Comparison of ENCODE assay signal across 1 cellular context in genomic region chr1:247357062-247357780, GRCh38.
TF ChIP-seq lines count a peak whose summit lies in the region.

No MANE protein-coding gene starts in this region.

TF ChIP-seq in SK-N-SH, 30 proteins besides CTCF, POLR2A, EP300 and RAD21 (continued from another document):
- TF ChIP-seq, protein P1, sequence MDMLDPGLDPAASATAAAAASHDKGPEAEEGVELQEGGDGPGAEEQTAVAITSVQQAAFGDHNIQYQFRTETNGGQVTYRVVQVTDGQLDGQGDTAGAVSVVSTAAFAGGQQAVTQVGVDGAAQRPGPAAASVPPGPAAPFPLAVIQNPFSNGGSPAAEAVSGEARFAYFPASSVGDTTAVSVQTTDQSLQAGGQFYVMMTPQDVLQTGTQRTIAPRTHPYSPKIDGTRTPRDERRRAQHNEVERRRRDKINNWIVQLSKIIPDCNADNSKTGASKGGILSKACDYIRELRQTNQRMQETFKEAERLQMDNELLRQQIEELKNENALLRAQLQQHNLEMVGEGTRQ (IDR thresholded peaks at IDR 0.05; ENCODE audit: borderline replicate concordance, low read depth, low read length) = no peak
- TF ChIP-seq TAF1 (IDR thresholded peaks at IDR 0.05; ENCODE audit: borderline replicate concordance, low read depth, low read length) (no peak), MXI1 (IDR thresholded peaks at IDR 0.05; ENCODE audit: low read depth, low read length) (no peak), YY1 (IDR thresholded peaks at IDR 0.05; ENCODE audit: low read depth) (no peak), RCOR1 (IDR thresholded peaks at IDR 0.05; ENCODE audit: low read length) (no peak), GABPA (IDR thresholded peaks at IDR 0.05; ENCODE audit: low read depth) (no peak), MEF2A (IDR thresholded peaks at IDR 0.05; ENCODE audit: borderline replicate concordance, low read depth) (no peak), TEAD4 (IDR thresholded peaks at IDR 0.05; ENCODE audit: borderline replicate concordance, insufficient read depth) (no peak), FOXJ3 (CRISPR knock-in tag; IDR thresholded peaks at IDR 0.05) (no peak), SMC3 (IDR thresholded peaks at IDR 0.05; ENCODE audit: low read depth, low read length) (no peak), FOSL2 (IDR thresholded peaks at IDR 0.05; ENCODE audit: borderline replicate concordance, low read depth) (no peak)
- TF ChIP-seq, protein P2, sequence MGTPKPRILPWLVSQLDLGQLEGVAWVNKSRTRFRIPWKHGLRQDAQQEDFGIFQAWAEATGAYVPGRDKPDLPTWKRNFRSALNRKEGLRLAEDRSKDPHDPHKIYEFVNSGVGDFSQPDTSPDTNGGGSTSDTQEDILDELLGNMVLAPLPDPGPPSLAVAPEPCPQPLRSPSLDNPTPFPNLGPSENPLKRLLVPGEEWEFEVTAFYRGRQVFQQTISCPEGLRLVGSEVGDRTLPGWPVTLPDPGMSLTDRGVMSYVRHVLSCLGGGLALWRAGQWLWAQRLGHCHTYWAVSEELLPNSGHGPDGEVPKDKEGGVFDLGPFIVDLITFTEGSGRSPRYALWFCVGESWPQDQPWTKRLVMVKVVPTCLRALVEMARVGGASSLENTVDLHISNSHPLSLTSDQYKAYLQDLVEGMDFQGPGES (IDR thresholded peaks at IDR 0.05; ENCODE audit: low read depth, low read length) = no peak
